8 cellular contexts compared by ENCODE assay signal in genomic region chr11:110376711-110377324, GRCh38. TPM values are rescaled to one million over a fixed set of nuclear protein-coding genes. Genes with fewer than 3 reads are reported as not detected.
DNase-seq lines count a peak whose midpoint lies in the region; ATAC-seq, FAIRE-seq and TF ChIP-seq lines count a peak whose summit lies in the region.

No MANE protein-coding gene starts in this region.

- H3K27ac Mint-ChIP-seq in activated T-cell treated with anti-CD3 and anti-CD28 coated beads, Interleukin-2, amount 50 U/mL, for 24 hours = no peak overlapping the region

- peak overlapping the region; percentile 32 for H2AFZ ChIP-seq in osteoblast (ENCODE audit: low read length)

- H3K9me3 Mint-ChIP-seq in activated T-cell treated with anti-CD3 and anti-CD28 coated beads, Interleukin-2, amount 50 U/mL, for 24 hours = no peaks in the 10 kb centered on the region

- peak; percentile 44 for ATAC-seq in HG03354 (IDR thresholded peaks at IDR 0.05; ENCODE audit: poor library complexity, severe bottlenecking, unreplicated experiment)
- ATAC-seq in HG03378 (IDR thresholded peaks at IDR 0.05; ENCODE audit: unreplicated experiment) = no peak

- H4K20me1 ChIP-seq in osteoblast (ENCODE audit: insufficient read depth, low read length) = no peaks in the 10 kb centered on the region

- no peaks in the 10 kb centered on the region for H3K36me3 Mint-ChIP-seq in activated T-cell treated with anti-CD3 and anti-CD28 coated beads, Interleukin-2, amount 50 U/mL, for 24 hours (ENCODE audit: low read depth)

- no peaks in the 10 kb centered on the region for H3K27me3 ChIP-seq in osteoblast (ENCODE audit: insufficient read depth, low read length)

- peaks cover 22% of the 10 kb centered on the region for H3K4me1 Mint-ChIP-seq in activated T-cell treated with anti-CD3 and anti-CD28 coated beads, Interleukin-2, amount 50 U/mL, for 24 hours (ENCODE audit: low read depth)

- peak; percentile 94 for FAIRE-seq in A204.1 (lab: Jason Lieb, UNC)

- peak; percentile 91 for TF ChIP-seq CTCF in osteoblast (IDR thresholded peaks at IDR 0.05; ENCODE audit: extremely low read depth, low read depth, low read length)

- no peak overlapping the region for H3K4me3 ChIP-seq in osteoblast (ENCODE audit: insufficient read depth, low read length)

- no peak overlapping the region for H3K27ac ChIP-seq in osteoblast (ENCODE audit: low read depth, low read length)

- peaks cover 9% of the 10 kb centered on the region for H3K4me1 ChIP-seq in osteoblast (ENCODE audit: insufficient read depth, low read length)

- peak; percentile 64 for DNase-seq in GM04504 (ENCODE audit: low read depth)
- peak; percentile 55 for DNase-seq in NCI-H510A (lab: John Stamatoyannopoulos, UW)
- peak; percentile 39 for DNase-seq in activated T-cell treated with anti-CD3 and anti-CD28 coated beads, Interleukin-2, amount 50 U/mL, for 24 hours
- DNase-seq in germinal center (ENCODE audit: low spot score) = peak; percentile 26
- peak; percentile 54 for DNase-seq in osteoblast (ENCODE audit: insufficient read length, low spot score, missing footprints)

- peaks cover 2% of the 10 kb centered on the region for H3K27me3 Mint-ChIP-seq in activated T-cell treated with anti-CD3 and anti-CD28 coated beads, Interleukin-2, amount 50 U/mL, for 24 hours

- no peaks in the 10 kb centered on the region for H3K36me3 ChIP-seq in osteoblast (ENCODE audit: insufficient read depth, low read length)

- H3K79me2 ChIP-seq in osteoblast (ENCODE audit: insufficient read depth, low read length) = no peaks in the 10 kb centered on the region

- H3K4me2 ChIP-seq in osteoblast (ENCODE audit: insufficient read depth, low read length) = peak overlapping the region; percentile 15

- H3K9me3 ChIP-seq in osteoblast (ENCODE audit: low read depth, low read length) = no peaks in the 10 kb centered on the region

- no peak overlapping the region for H3K4me3 Mint-ChIP-seq in activated T-cell treated with anti-CD3 and anti-CD28 coated beads, Interleukin-2, amount 50 U/mL, for 24 hours

RNA-seq across cellular contexts. Expression of gene FDX1, which starts 52.9 kb away (rescaled TPM):
- total RNA-seq in osteoblast = 9.0 and 9.7 TPM in 2 replicates
